In genomic region chr3:16570113-16570512, GRCh38 we compare ENCODE assay signal across 21 cellular contexts. TPM values are rescaled to one million over a fixed set of nuclear protein-coding genes. Genes with fewer than 3 reads are reported as not detected.
"Had no signal": no experiment of that assay in that cellular context is flagged by ENCODE, and none has a peak within 500 bp of the region (broad histone marks: within the 10 kb centered on the region; RNA-seq: fewer than 3 reads in every experiment).

No MANE protein-coding gene starts in this region.

- H3K4me1 ChIP-seq: adrenal gland, breast epithelium, foreskin keratinocyte, spleen, testis, upper lobe of left lung had no signal

- DNase-seq: activated CD4-positive, alpha-beta T cell treated with anti-CD3 and anti-CD28 coated beads, Interleukin-2, amount 50 U/mL, for 48 hours; activated gamma-delta T cell treated with Interleukin-2 at 50 U/mL for 16 hours; adrenal gland; foreskin keratinocyte; islet precursor cell; posterior cingulate gyrus; spleen; stimulated activated CD4-positive, alpha-beta T cell treated with anti-CD3 and anti-CD28 coated beads, Interleukin-4, amount 100 ng/mL, for 4 hours; testis; upper lobe of left lung had no signal

- H3K4me3 ChIP-seq: adrenal gland, breast epithelium, coronary artery, hepatocyte, spleen, testis, upper lobe of left lung had no signal

- H3K9me3 ChIP-seq: adrenal gland, breast epithelium, spleen, testis, upper lobe of left lung had no signal

- H3K36me3 ChIP-seq: adrenal gland, breast epithelium, spleen, upper lobe of left lung had no signal

- H3K27ac ChIP-seq: adrenal gland, breast epithelium, coronary artery, foreskin keratinocyte, hepatocyte, spleen, testis, upper lobe of left lung had no signal

- FAIRE-seq: astrocyte had no signal

RNA-seq across cellular contexts. Expression of gene DAZL, which starts 35.1 kb away (rescaled TPM):
- total RNA-seq: activated naive CD4-positive, alpha-beta T cell treated with anti-CD3 and anti-CD28 coated beads, Interleukin-2, amount 50 U/mL, for 72 hours; adrenal gland; astrocyte; breast epithelium; epithelial cell of proximal tubule; fibroblast of lung; foreskin keratinocyte; left lobe of liver; lung microvascular endothelial cell; mesothelial cell of epicardium; renal cortical epithelial cell; upper lobe of left lung had no signal
- polyA plus RNA-seq: foreskin keratinocyte, hepatocyte had no signal
